Comparison of ENCODE assay signal across 26 cellular contexts in genomic region chr18:31373641-31374040, GRCh38. TPM values are rescaled to one million over a fixed set of nuclear protein-coding genes. Genes with fewer than 3 reads are reported as not detected.
"Had no signal": no experiment of that assay in that cellular context is flagged by ENCODE, and none has a peak within 500 bp of the region (broad histone marks: within the 10 kb centered on the region; RNA-seq: fewer than 3 reads in every experiment).

No MANE protein-coding gene starts in this region.

- FAIRE-seq: RCC 7860, TTC549 had no signal

- H3K36me3 ChIP-seq: ascending aorta had no signal

- H3K4me1 ChIP-seq: ascending aorta, body of pancreas had no signal

- H3K27ac ChIP-seq: ascending aorta, body of pancreas had no signal

- ATAC-seq: activated naive CD4-positive, alpha-beta T cell treated with anti-CD3 and anti-CD28 coated beads, Interleukin-2, amount 50 U/mL, for 72 hours; activated naive CD8-positive, alpha-beta T cell treated with anti-CD3 and anti-CD28 coated beads, Interleukin-2, amount 50 U/mL, for 24 hours; activated T-cell treated with anti-CD3 and anti-CD28 coated beads, Interleukin-2, amount 50 U/mL, for 4 hours; body of pancreas; PC-3; T-cell had no signal

- H3K9me3 ChIP-seq: ascending aorta, body of pancreas had no signal

- H3K27me3 ChIP-seq: ascending aorta, body of pancreas had no signal

- DNase-seq: activated CD4-positive, alpha-beta memory T cell treated with anti-CD3 and anti-CD28 coated beads for 36 hours; activated CD4-positive, alpha-beta T cell treated with anti-CD3 and anti-CD28 coated beads, Interleukin-2, amount 10 ng/mL, durations not matched to agents 7 days and 5 days; activated CD4-positive, CD25-positive, alpha-beta regulatory T cell; activated CD8-positive, alpha-beta memory T cell treated with anti-CD3 and anti-CD28 coated beads for 24 hours; activated effector memory CD4-positive, alpha-beta T cell treated with anti-CD3 and anti-CD28 coated beads, Interleukin-2, amount 50 U/mL, for 16 hours; activated naive CD4-positive, alpha-beta T cell treated with Interleukin-2 at 50 U/mL for 16 hours; activated naive CD8-positive, alpha-beta T cell treated with anti-CD3 and anti-CD28 coated beads, Interleukin-2, amount 50 U/mL, for 24 hours; activated T-cell treated with anti-CD3 and anti-CD28 coated beads, Interleukin-2, amount 50 U/mL, for 4 hours; amniotic stem cell; body of pancreas; MM.1S; NCI-H1105; NCI-H146; NCI-H187 treated with DMSO at 0.1 percent for 48 hours; NCI-H2081 treated with DMSO at 0.1 percent for 48 hours; NCI-H446; NCI-H526; PC-3; SIG-M5; T-cell; T-helper 2 cell; T1000 had no signal

- H3K4me3 ChIP-seq: ascending aorta, body of pancreas had no signal

RNA-seq across cellular contexts. Expression of gene DSG4, which starts 2.9 kb away (rescaled TPM):
- total RNA-seq: activated CD4-positive, alpha-beta memory T cell treated with anti-CD3 and anti-CD28 coated beads for 36 hours; activated CD4-positive, alpha-beta T cell treated with anti-CD3 and anti-CD28 coated beads, Interleukin-2, amount 10 ng/mL, durations not matched to agents 7 days and 5 days; activated naive CD4-positive, alpha-beta T cell treated with anti-CD3 and anti-CD28 coated beads, Interleukin-2, amount 50 U/mL, for 72 hours; activated T-cell treated with anti-CD3 and anti-CD28 coated beads, Interleukin-2, amount 50 U/mL, for 4 hours; ascending aorta; body of pancreas; T-cell had no signal

RNA-seq across cellular contexts. Expression of gene DSG1, which starts 55.7 kb away (rescaled TPM):
- total RNA-seq: activated CD4-positive, alpha-beta memory T cell treated with anti-CD3 and anti-CD28 coated beads for 36 hours; activated CD4-positive, alpha-beta T cell treated with anti-CD3 and anti-CD28 coated beads, Interleukin-2, amount 10 ng/mL, durations not matched to agents 7 days and 5 days; activated naive CD4-positive, alpha-beta T cell treated with anti-CD3 and anti-CD28 coated beads, Interleukin-2, amount 50 U/mL, for 72 hours; activated T-cell treated with anti-CD3 and anti-CD28 coated beads, Interleukin-2, amount 50 U/mL, for 4 hours; ascending aorta; PC-3; T-cell had no signal
